19 cellular contexts compared by ENCODE assay signal in genomic region chr5:77155179-77155839, GRCh38. TPM values are rescaled to one million over a fixed set of nuclear protein-coding genes. Genes with fewer than 3 reads are reported as not detected.
DNase-seq lines count a peak whose midpoint lies in the region; ATAC-seq lines count a peak whose summit lies in the region.
"Had no signal": no experiment of that assay in that cellular context is flagged by ENCODE, and none has a peak within 500 bp of the region (broad histone marks: within the 10 kb centered on the region; RNA-seq: fewer than 3 reads in every experiment).

No MANE protein-coding gene starts in this region.

- H3K27ac Mint-ChIP-seq in activated naive CD4-positive, alpha-beta T cell treated with anti-CD3 and anti-CD28 coated beads, Interleukin-2, amount 10 ng/mL, durations not matched to agents 7 days and 5 days: peak overlapping the region; percentile 5
- peak overlapping the region; percentile 0 for H3K27ac Mint-ChIP-seq in activated CD8-positive, alpha-beta T cell treated with anti-CD3 and anti-CD28 coated beads, Interleukin-2, amount 10 ng/mL, durations not matched to agents 7 days and 5 days
- H3K27ac Mint-ChIP-seq in naive thymus-derived CD8-positive, alpha-beta T cell: peak overlapping the region in 9 of 10 donors; percentile 81 to 100 (median 97)

- H3K27me3 Mint-ChIP-seq in activated naive CD4-positive, alpha-beta T cell treated with anti-CD3 and anti-CD28 coated beads, Interleukin-2, amount 10 ng/mL, durations not matched to agents 7 days and 5 days: peaks cover 19% of the 10 kb centered on the region
- peaks cover 9% of the 10 kb centered on the region for H3K27me3 Mint-ChIP-seq in activated CD8-positive, alpha-beta T cell treated with anti-CD3 and anti-CD28 coated beads, Interleukin-2, amount 10 ng/mL, durations not matched to agents 7 days and 5 days (ENCODE audit: low read depth)
- H3K27me3 Mint-ChIP-seq in naive thymus-derived CD8-positive, alpha-beta T cell: peaks cover 0 to 13% (median 2%) of the 10 kb centered on the region in 5 donors

- POLR2A ChIA-PET in activated CD8-positive, alpha-beta T cell treated with anti-CD3 and anti-CD28 coated beads, Interleukin-2, amount 10 ng/mL, durations not matched to agents 7 days and 5 days (lab: Charles Lee): interaction anchor here (0.5 to 1.5 kb wide), 3 partner anchors 9 to 337 kb away, joined by 3 to 5 read pairs (median 5); partner anchors contain the start of gene WDR41
- POLR2A ChIA-PET in naive thymus-derived CD8-positive, alpha-beta T cell (lab: Charles Lee): interaction anchor here (1.1 to 1.5 kb wide), 2 partner anchors 125 to 337 kb away, joined by 3 to 4 read pairs; partner anchors contain the start of genes AGGF1 and WDR41

- peak; percentile 83 for ATAC-seq in activated CD8-positive, alpha-beta T cell treated with anti-CD3 and anti-CD28 coated beads, Interleukin-2, amount 10 ng/mL, durations not matched to agents 7 days and 5 days
- ATAC-seq in naive thymus-derived CD8-positive, alpha-beta T cell: peak; percentile 93 to 97
- ATAC-seq in HG03520 (IDR thresholded peaks at IDR 0.05; ENCODE audit: unreplicated experiment): no peak
- ATAC-seq: gastrocnemius medialis had no signal

- H3K4me3 Mint-ChIP-seq in activated naive CD4-positive, alpha-beta T cell treated with anti-CD3 and anti-CD28 coated beads, Interleukin-2, amount 10 ng/mL, durations not matched to agents 7 days and 5 days: no peak overlapping the region
- no peak overlapping the region for H3K4me3 Mint-ChIP-seq in activated CD8-positive, alpha-beta T cell treated with anti-CD3 and anti-CD28 coated beads, Interleukin-2, amount 10 ng/mL, durations not matched to agents 7 days and 5 days
- peak overlapping the region; percentile 23 to 75 (median 52) for H3K4me3 Mint-ChIP-seq in naive thymus-derived CD8-positive, alpha-beta T cell

- DNase-seq in activated naive CD4-positive, alpha-beta T cell treated with anti-CD3 and anti-CD28 coated beads, Interleukin-2, amount 10 ng/mL, durations not matched to agents 7 days and 5 days: peak; percentile 65
- no peak for DNase-seq in activated naive CD4-positive, alpha-beta T cell (lab: John Stamatoyannopoulos, UW)
- DNase-seq in Jurkat, Clone E6-1 (ENCODE audit: low read depth, low spot score): peak; percentile 92
- DNase-seq in activated CD8-positive, alpha-beta T cell treated with anti-CD3 and anti-CD28 coated beads, Interleukin-2, amount 10 ng/mL, durations not matched to agents 7 days and 5 days: peak; percentile 51
- DNase-seq in naive thymus-derived CD8-positive, alpha-beta T cell: peak in 9 of 10 donors; percentile 11 to 92 (median 79)
- no peak for DNase-seq in kidney tubule cell (ENCODE audit: low spot score)
- no peak for DNase-seq in A172 (ENCODE audit: low spot score)
- DNase-seq: Caco-2, EL, erythroblast, gastrocnemius medialis, GOT3, NCI-H146, Peyer's patch, spleen had no signal

- no peak overlapping the region for H3K4me3 ChIP-seq in Jurkat, Clone E6-1 (ENCODE audit: low read length)
- H3K4me3 ChIP-seq: breast epithelium, gastrocnemius medialis, Peyer's patch, SK-N-MC, spleen had no signal

- CTCF ChIA-PET in activated naive CD4-positive, alpha-beta T cell treated with anti-CD3 and anti-CD28 coated beads, Interleukin-2, amount 10 ng/mL, durations not matched to agents 7 days and 5 days (lab: Charles Lee): interaction anchor here (0.9 to 2.3 kb wide), 4 partner anchors 10 to 338 kb away, joined by 3 to 10 read pairs (median 3); no protein-coding TSS in a partner anchor
- CTCF ChIA-PET in activated CD8-positive, alpha-beta T cell treated with anti-CD3 and anti-CD28 coated beads, Interleukin-2, amount 10 ng/mL, durations not matched to agents 7 days and 5 days (lab: Charles Lee): interaction anchor here (1.5 to 2.9 kb wide), 2 partner anchors 10 to 337 kb away, joined by 10 to 11 read pairs; partner anchors contain the start of gene WDR41

- H3K4me1 Mint-ChIP-seq in activated naive CD4-positive, alpha-beta T cell treated with anti-CD3 and anti-CD28 coated beads, Interleukin-2, amount 10 ng/mL, durations not matched to agents 7 days and 5 days: peaks cover 37% of the 10 kb centered on the region
- peaks cover 20% of the 10 kb centered on the region for H3K4me1 Mint-ChIP-seq in activated CD8-positive, alpha-beta T cell treated with anti-CD3 and anti-CD28 coated beads, Interleukin-2, amount 10 ng/mL, durations not matched to agents 7 days and 5 days (ENCODE audit: low read depth)
- peaks cover 15 to 27% (median 23%) of the 10 kb centered on the region in 4 donors for H3K4me1 Mint-ChIP-seq in naive thymus-derived CD8-positive, alpha-beta T cell

- no peaks in the 10 kb centered on the region for H3K36me3 Mint-ChIP-seq in activated naive CD4-positive, alpha-beta T cell treated with anti-CD3 and anti-CD28 coated beads, Interleukin-2, amount 10 ng/mL, durations not matched to agents 7 days and 5 days
- no peaks in the 10 kb centered on the region for H3K36me3 Mint-ChIP-seq in activated CD8-positive, alpha-beta T cell treated with anti-CD3 and anti-CD28 coated beads, Interleukin-2, amount 10 ng/mL, durations not matched to agents 7 days and 5 days (ENCODE audit: low read depth)
- no peaks in the 10 kb centered on the region for H3K36me3 Mint-ChIP-seq in naive thymus-derived CD8-positive, alpha-beta T cell

- H3K9me3 Mint-ChIP-seq in activated naive CD4-positive, alpha-beta T cell treated with anti-CD3 and anti-CD28 coated beads, Interleukin-2, amount 10 ng/mL, durations not matched to agents 7 days and 5 days: no peaks in the 10 kb centered on the region
- H3K9me3 Mint-ChIP-seq in activated CD8-positive, alpha-beta T cell treated with anti-CD3 and anti-CD28 coated beads, Interleukin-2, amount 10 ng/mL, durations not matched to agents 7 days and 5 days (ENCODE audit: insufficient read depth): no peaks in the 10 kb centered on the region
- no peaks in the 10 kb centered on the region for H3K9me3 Mint-ChIP-seq in naive thymus-derived CD8-positive, alpha-beta T cell

RNA-seq across cellular contexts. Expression of gene PDE8B, which starts 55.2 kb away (rescaled TPM):
- 1.2 TPM for polyA plus RNA-seq in Jurkat, Clone E6-1 (2012; ENCODE audit: insufficient read depth, insufficient read length)
- total RNA-seq in activated CD8-positive, alpha-beta T cell treated with anti-CD3 and anti-CD28 coated beads, Interleukin-2, amount 10 ng/mL, durations not matched to agents 7 days and 5 days: not detected
- under 1 TPM in 1 of 2 experiments, not detected in 1; 0.52 TPM for total RNA-seq in naive thymus-derived CD8-positive, alpha-beta T cell
- polyA plus RNA-seq in naive thymus-derived CD8-positive, alpha-beta T cell: under 1 TPM; 0.03 to 0.16 (median 0.08) TPM
- 0.05 TPM in 1 of 2 replicates, not detected in the other for total RNA-seq in A172 (2014; rRNA removed; shearing (Covaris generic))
- total RNA-seq: dermis microvascular lymphatic vessel endothelial cell had no signal

Comparison
In these comparisons a context has a peak if more than half of its experiments do, and no peak if none do; other contexts are left out.
1. DNase-seq: peak in activated naive CD4-positive, alpha-beta T cell treated with anti-CD3 and anti-CD28 coated beads, Interleukin-2, amount 10 ng/mL, durations not matched to agents 7 days and 5 days (single experiment), Jurkat, Clone E6-1 (single experiment), activated CD8-positive, alpha-beta T cell treated with anti-CD3 and anti-CD28 coated beads, Interleukin-2, amount 10 ng/mL, durations not matched to agents 7 days and 5 days (single experiment) and naive thymus-derived CD8-positive, alpha-beta T cell (9 of 10); none in activated naive CD4-positive, alpha-beta T cell (0 of 4), kidney tubule cell (single experiment) and A172 (single experiment).
2. H3K27ac Mint-ChIP-seq: peak in every context shown above with its lines; median percentile 97 in naive thymus-derived CD8-positive, alpha-beta T cell; 5 in activated naive CD4-positive, alpha-beta T cell treated with anti-CD3 and anti-CD28 coated beads, Interleukin-2, amount 10 ng/mL, durations not matched to agents 7 days and 5 days; 0 in activated CD8-positive, alpha-beta T cell treated with anti-CD3 and anti-CD28 coated beads, Interleukin-2, amount 10 ng/mL, durations not matched to agents 7 days and 5 days.
3. H3K4me3 Mint-ChIP-seq: peak in naive thymus-derived CD8-positive, alpha-beta T cell (10 of 10); none in activated naive CD4-positive, alpha-beta T cell treated with anti-CD3 and anti-CD28 coated beads, Interleukin-2, amount 10 ng/mL, durations not matched to agents 7 days and 5 days (single experiment) and activated CD8-positive, alpha-beta T cell treated with anti-CD3 and anti-CD28 coated beads, Interleukin-2, amount 10 ng/mL, durations not matched to agents 7 days and 5 days (single experiment).